13 cellular contexts compared by ENCODE assay signal in the genomic region with DNA sequence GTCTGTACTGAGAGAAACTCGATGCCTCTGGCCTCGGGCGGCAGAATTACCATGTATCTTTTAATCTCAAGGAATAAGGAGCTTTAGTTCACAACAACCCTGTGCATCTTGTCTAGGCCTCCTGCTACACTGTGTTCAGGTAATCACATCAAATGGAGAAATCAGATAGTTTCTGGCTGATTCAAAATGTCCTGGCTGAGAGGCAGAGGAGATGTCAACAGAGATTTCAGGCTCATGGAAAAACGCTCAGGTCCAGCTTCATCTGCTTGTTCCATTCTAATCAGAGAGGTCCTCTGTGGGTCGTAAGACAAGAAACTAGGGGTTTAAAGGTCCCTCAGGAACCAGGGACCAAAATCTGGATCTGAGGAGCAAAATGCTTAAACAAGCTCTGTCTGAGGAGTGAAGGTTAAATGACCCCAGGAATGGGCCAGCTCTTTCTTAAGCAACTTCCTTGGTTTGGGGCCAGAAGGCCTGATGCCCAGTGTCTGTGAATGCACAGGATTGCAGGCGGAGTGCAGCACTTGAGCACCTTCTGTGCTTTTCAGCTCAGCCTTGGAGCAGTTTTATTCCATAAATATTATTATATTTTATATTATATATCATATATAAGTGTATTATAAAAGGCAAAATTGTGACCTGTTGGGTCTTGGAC.
DNase-seq lines count a peak whose midpoint lies in the region; TF ChIP-seq lines count a peak whose summit lies in the region.
"Had no signal": no experiment of that assay in that cellular context is flagged by ENCODE, and none has a peak within 500 bp of the region (broad histone marks: within the 10 kb centered on the region; RNA-seq: fewer than 3 reads in every experiment).

No MANE protein-coding gene starts in this region.

- H3K36me3 ChIP-seq in GM23248 (ENCODE audit: low read depth) (no peaks in the 10 kb centered on the region), right atrium auricular region (no peaks in the 10 kb centered on the region), skeletal muscle tissue (ENCODE audit: control insufficient read depth in 3 of 3, insufficient read depth in 3 of 3, low read length in 3 of 3) (no peaks in the 10 kb centered on the region)

- no peak overlapping the region for H3K9ac ChIP-seq in GM23248
- peak overlapping the region in 1 of 3 donors; percentile 27 for H3K9ac ChIP-seq in skeletal muscle tissue (ENCODE audit: low read depth in 1 of 3, low read length in 3 of 3)

- no peaks in the 10 kb centered on the region for H3K79me2 ChIP-seq in GM23248 (ENCODE audit: insufficient read depth)

- H3K27ac ChIP-seq in GM23248 (no peak overlapping the region), right atrium auricular region (peak overlapping the region in 1 of 2 donors; percentile 5), skeletal muscle tissue (ENCODE audit: low read depth, low read length) (peak overlapping the region; percentile 27), dorsolateral prefrontal cortex (no peak overlapping the region)
- H3K27ac ChIP-seq: foreskin keratinocyte had no signal

- H3K4me3 Mint-ChIP-seq in MCF 10A (ENCODE audit: unreplicated experiment), result no peak overlapping the region
- H3K4me3 Mint-ChIP-seq: stimulated activated memory B cell treated with anti-CD40 and anti-IgM and Interleukin-4, amounts not matched to agents 10 μg/mL and 1 μg/mL and 100 μg/mL, for 72 hours had no signal

- TF ChIP-seq CTCF in MCF 10A (IDR thresholded peaks at IDR 0.05; ENCODE audit: unreplicated experiment), result no peak
- no peak for TF ChIP-seq CTCF in right atrium auricular region (IDR thresholded peaks at IDR 0.05)
- no peak for TF ChIP-seq CTCF in dorsolateral prefrontal cortex (IDR thresholded peaks at IDR 0.05 in 54 of 56, conservative IDR thresholded peaks at IDR 0.05 in 2 of 56; ENCODE audit: low read depth in 1 of 56, partially characterized antibody in 56 of 56)

- H3K9me2 ChIP-seq in GM23248 (ENCODE audit: insufficient read depth), result no peaks in the 10 kb centered on the region

- DNase-seq in GM23248 (peak; percentile 74), MCF 10A (ENCODE audit: unreplicated experiment) (peak; percentile 80), right atrium auricular region (ENCODE audit: low spot score) (peak; percentile 84), HT-29 (ENCODE audit: low spot score) (no peak), dorsolateral prefrontal cortex (no peak), NCI-H345 (lab: John Stamatoyannopoulos, UW) (no peak)
- no peak for DNase-seq in stimulated activated CD4-positive, alpha-beta T cell treated with anti-CD3 and anti-CD28 coated beads, Interleukin-12 subunit alpha, Interleukin-12 subunit beta, amount 100 ng/mL, for 4 hours
- DNase-seq: amniotic stem cell, Caco-2, foreskin keratinocyte, SW 1271 had no signal

- H3K4me2 ChIP-seq in GM23248 (ENCODE audit: unreplicated experiment), result no peak overlapping the region

- no peaks in the 10 kb centered on the region for H4K20me1 ChIP-seq in GM23248 (ENCODE audit: insufficient read depth)

- no peaks in the 10 kb centered on the region for H3K27me3 Mint-ChIP-seq in MCF 10A (ENCODE audit: insufficient read depth, unreplicated experiment)
- H3K27me3 Mint-ChIP-seq: stimulated activated memory B cell treated with anti-CD40 and anti-IgM and Interleukin-4, amounts not matched to agents 10 μg/mL and 1 μg/mL and 100 μg/mL, for 72 hours had no signal

- H3K36me3 Mint-ChIP-seq in MCF 10A (ENCODE audit: insufficient read depth, unreplicated experiment), result peaks cover 7% of the 10 kb centered on the region
- H3K36me3 Mint-ChIP-seq: stimulated activated memory B cell treated with anti-CD40 and anti-IgM and Interleukin-4, amounts not matched to agents 10 μg/mL and 1 μg/mL and 100 μg/mL, for 72 hours had no signal

- POLR2A ChIA-PET in MCF 10A (lab: Yijun Ruan, JAX), result interaction anchor here (0.8 to 1.7 kb wide), 6 partner anchors 15 to 522 kb away, joined by 3 to 4 read pairs (median 4); no protein-coding TSS in a partner anchor

- H2AFZ ChIP-seq in GM23248, result no peak overlapping the region

- no peaks in the 10 kb centered on the region for H3K9me3 ChIP-seq in GM23248 (ENCODE audit: low read depth)
- H3K9me3 ChIP-seq in right atrium auricular region, result no peaks in the 10 kb centered on the region
- no peaks in the 10 kb centered on the region for H3K9me3 ChIP-seq in skeletal muscle tissue (ENCODE audit: control insufficient read depth in 3 of 3, low read length in 3 of 3)
- H3K9me3 ChIP-seq: Caco-2 had no signal

- H3F3A ChIP-seq in GM23248 (ENCODE audit: insufficient read depth), result peaks cover 20% of the 10 kb centered on the region; the same call in 1 of the 2 replicates

- H3K27me3 ChIP-seq in GM23248 (replicated peaks; ENCODE audit: insufficient read depth) (no peaks in the 10 kb centered on the region), right atrium auricular region (no peaks in the 10 kb centered on the region), skeletal muscle tissue (ENCODE audit: control insufficient read depth in 3 of 3, insufficient read depth in 3 of 3, low read length in 3 of 3) (no peaks in the 10 kb centered on the region), dorsolateral prefrontal cortex (no peaks in the 10 kb centered on the region)
- H3K27me3 ChIP-seq: foreskin keratinocyte had no signal

- H3K4me1 Mint-ChIP-seq in MCF 10A (ENCODE audit: insufficient read depth, unreplicated experiment), result peaks cover 40% of the 10 kb centered on the region
- H3K4me1 Mint-ChIP-seq: stimulated activated memory B cell treated with anti-CD40 and anti-IgM and Interleukin-4, amounts not matched to agents 10 μg/mL and 1 μg/mL and 100 μg/mL, for 72 hours had no signal

- in situ Hi-C loops in GM23248 (cut with MboI), result no loop called here

- H3K4me3 ChIP-seq in GM23248 (no peak overlapping the region), right atrium auricular region (no peak overlapping the region), skeletal muscle tissue (ENCODE audit: low read length in 3 of 3) (peak overlapping the region in 1 of 3 donors; percentile 7), dorsolateral prefrontal cortex (no peak overlapping the region)

- CTCF ChIA-PET in MCF 10A (lab: Yijun Ruan, JAX), result interaction anchor here (0.5 to 2.2 kb wide), 4 partner anchors 15 to 522 kb away, joined by 3 to 9 read pairs (median 4); no protein-coding TSS in a partner anchor

- peak overlapping the region; percentile 9 for H3K27ac Mint-ChIP-seq in MCF 10A (ENCODE audit: low read depth, unreplicated experiment)
- H3K27ac Mint-ChIP-seq: stimulated activated memory B cell treated with anti-CD40 and anti-IgM and Interleukin-4, amounts not matched to agents 10 μg/mL and 1 μg/mL and 100 μg/mL, for 72 hours had no signal

- peaks cover 6% of the 10 kb centered on the region for H3K9me3 Mint-ChIP-seq in MCF 10A (ENCODE audit: unreplicated experiment)
- H3K9me3 Mint-ChIP-seq: stimulated activated memory B cell treated with anti-CD40 and anti-IgM and Interleukin-4, amounts not matched to agents 10 μg/mL and 1 μg/mL and 100 μg/mL, for 72 hours had no signal

- H3K4me1 ChIP-seq in GM23248 (ENCODE audit: insufficient read depth) (peaks cover 39% of the 10 kb centered on the region), right atrium auricular region (peaks cover 0 to 7% of the 10 kb centered on the region in 2 donors), skeletal muscle tissue (ENCODE audit: control insufficient read depth in 3 of 3, insufficient read depth in 3 of 3, low read length in 3 of 3) (peaks cover 10 to 16% (median 11%) of the 10 kb centered on the region in 3 donors)
- H3K4me1 ChIP-seq: foreskin keratinocyte had no signal

- 72 to 80% methylated on average over 6 of the region's 6 CpGs for WGBS in GM23248 (ENCODE audit: low coverage in 1 of 2, low lambda C conversion rate in 2 of 2, missing lambda C conversion rate in 2 of 2), 2 experiments

- BruUV-seq in MCF 10A (replicated peaks; lab: Mats Ljungman, UMichigan), result no TSS peak

- intact Hi-C loops in MCF 10A (cut with micrococcal nuclease) (no loop called here), dorsolateral prefrontal cortex (cut with DNase I) (no loop called here)

Comparison
In these comparisons a context has a peak if more than half of its experiments do, and no peak if none do; other contexts are left out.
1. DNase-seq: peak in GM23248 (single experiment), MCF 10A (single experiment) and right atrium auricular region (single experiment); none in stimulated activated CD4-positive, alpha-beta T cell treated with anti-CD3 and anti-CD28 coated beads, Interleukin-12 subunit alpha, Interleukin-12 subunit beta, amount 100 ng/mL, for 4 hours (single experiment), HT-29 (single experiment), dorsolateral prefrontal cortex (0 of 10) and NCI-H345 (single experiment).